In the genomic region with DNA sequence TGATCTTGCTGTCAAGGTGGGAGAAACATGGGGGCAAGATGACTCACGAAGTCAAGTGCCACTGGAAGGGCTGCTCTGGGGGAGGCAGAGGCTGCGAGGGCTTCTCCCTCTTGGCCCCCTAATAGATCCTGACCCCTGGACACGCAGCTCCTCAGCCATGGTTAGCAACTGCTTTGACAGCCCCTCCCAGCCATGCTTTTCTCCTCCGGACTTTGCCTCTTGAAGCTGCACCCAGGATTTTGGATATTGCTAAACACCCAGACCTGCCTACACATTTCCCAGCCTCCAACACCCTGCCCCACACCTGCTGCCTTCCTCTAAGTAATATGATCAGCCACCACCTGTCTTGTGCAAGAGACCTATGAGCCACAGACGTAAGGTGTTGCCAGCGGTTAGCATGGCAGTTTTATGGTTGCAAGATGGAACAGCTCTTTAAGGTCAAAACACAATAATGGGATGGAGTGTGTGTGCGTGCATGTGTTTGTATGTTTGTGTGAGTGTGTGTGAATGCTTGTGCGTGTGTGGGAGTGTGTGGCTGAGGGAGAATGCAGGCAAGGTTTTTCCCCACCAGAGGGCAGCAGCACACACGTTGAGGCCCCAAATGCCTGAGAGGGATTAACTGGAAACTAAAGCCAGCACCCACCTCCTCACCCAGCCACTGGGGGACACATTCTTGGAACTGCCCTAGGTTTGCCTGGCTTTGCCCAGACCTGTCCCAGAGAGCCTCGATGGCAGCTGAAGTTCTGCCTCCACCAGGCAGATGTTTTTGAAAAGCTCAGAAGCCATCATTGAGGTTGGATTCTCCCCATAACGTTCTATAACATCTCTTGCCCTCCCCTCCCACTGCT, we compare ENCODE assay signal across 8 cellular contexts. TPM values are rescaled to one million over a fixed set of nuclear protein-coding genes. Genes with fewer than 3 reads are reported as not detected.
DNase-seq lines count a peak whose midpoint lies in the region; ATAC-seq, FAIRE-seq and TF ChIP-seq lines count a peak whose summit lies in the region.

No MANE protein-coding gene starts in this region.

- intact Hi-C loops in left cardiac atrium (cut with DNase I) = loop anchor here in 1 of 2 donors (2.0 kb wide), 1 partner anchor 19 kb away; no protein-coding TSS in a partner anchor
- intact Hi-C loops in uterus (cut with DNase I; ENCODE audit: low total_unique reads) = no loop called here

- H3K27ac ChIP-seq in SU-DHL-6 (ENCODE audit: low read depth, low read length) = no peak overlapping the region
- peak overlapping the region; percentile 80 to 90 for H3K27ac ChIP-seq in uterus

- peak; percentile 75 for ATAC-seq in activated naive CD8-positive, alpha-beta T cell treated with anti-CD3 and anti-CD28 coated beads, Interleukin-2, amount 50 U/mL, for 24 hours
- ATAC-seq in left cardiac atrium = peak; percentile 33 to 38
- no peak for ATAC-seq in HG02981 (IDR thresholded peaks at IDR 0.05; ENCODE audit: unreplicated experiment)

- TF ChIP-seq POLR2A in uterus (IDR thresholded peaks at IDR 0.05) = peak in 1 of 2 donors; percentile 19

- H3K27me3 ChIP-seq in SU-DHL-6 (ENCODE audit: low read length) = no peaks in the 10 kb centered on the region
- no peaks in the 10 kb centered on the region for H3K27me3 ChIP-seq in uterus

- peak; percentile 89 for FAIRE-seq in G401.6 (lab: Jason Lieb, UNC)

- no peaks in the 10 kb centered on the region for H3K9me3 Mint-ChIP-seq in activated naive CD8-positive, alpha-beta T cell treated with anti-CD3 and anti-CD28 coated beads, Interleukin-2, amount 50 U/mL, for 24 hours

- no peaks in the 10 kb centered on the region for H3K79me2 ChIP-seq in SU-DHL-6 (ENCODE audit: insufficient read depth, low read length)

- DNase-seq in NCI-H1417 treated with DMSO at 0.1 percent for 48 hours (lab: John Stamatoyannopoulos, UW) = peak; percentile 49
- DNase-seq in activated naive CD8-positive, alpha-beta T cell treated with anti-CD3 and anti-CD28 coated beads, Interleukin-2, amount 50 U/mL, for 24 hours = peak; percentile 79
- peak; percentile 76 for DNase-seq in left cardiac atrium
- peak; percentile 76 for DNase-seq in putamen (ENCODE audit: low spot score)
- DNase-seq in uterus = peak; percentile 82 to 83

- H3K4me2 ChIP-seq in SU-DHL-6 (ENCODE audit: low read depth, low read length, poor library complexity, severe bottlenecking) = no peak overlapping the region

- no peaks in the 10 kb centered on the region for H4K20me1 ChIP-seq in SU-DHL-6 (ENCODE audit: low read depth, low read length)

- no peaks in the 10 kb centered on the region for H3K9me2 ChIP-seq in SU-DHL-6 (replicated peaks; ENCODE audit: insufficient read depth, low read length)

- H3K36me3 ChIP-seq in SU-DHL-6 (ENCODE audit: low read length) = no peaks in the 10 kb centered on the region
- H3K36me3 ChIP-seq in uterus = no peaks in the 10 kb centered on the region

- H3K9me3 ChIP-seq in SU-DHL-6 (ENCODE audit: insufficient read depth, low read length) (no peaks in the 10 kb centered on the region), uterus (no peaks in the 10 kb centered on the region)

- H3K36me3 Mint-ChIP-seq in activated naive CD8-positive, alpha-beta T cell treated with anti-CD3 and anti-CD28 coated beads, Interleukin-2, amount 50 U/mL, for 24 hours (ENCODE audit: low read depth) = no peaks in the 10 kb centered on the region

- H3K4me3 Mint-ChIP-seq in activated naive CD8-positive, alpha-beta T cell treated with anti-CD3 and anti-CD28 coated beads, Interleukin-2, amount 50 U/mL, for 24 hours = no peak overlapping the region

- H3K4me1 Mint-ChIP-seq in activated naive CD8-positive, alpha-beta T cell treated with anti-CD3 and anti-CD28 coated beads, Interleukin-2, amount 50 U/mL, for 24 hours = peaks cover 2% of the 10 kb centered on the region

- H3K27me3 Mint-ChIP-seq in activated naive CD8-positive, alpha-beta T cell treated with anti-CD3 and anti-CD28 coated beads, Interleukin-2, amount 50 U/mL, for 24 hours = peaks cover 11% of the 10 kb centered on the region

- peaks cover 9 to 11% of the 10 kb centered on the region in 2 donors for H3K4me1 ChIP-seq in uterus

- H2AFZ ChIP-seq in SU-DHL-6 (ENCODE audit: low read depth, low read length, severe bottlenecking) = no peak overlapping the region

- H3K9ac ChIP-seq in SU-DHL-6 (ENCODE audit: low read length) = no peak overlapping the region

- H3F3A ChIP-seq in SU-DHL-6 (ENCODE audit: insufficient read depth) = no peaks in the 10 kb centered on the region

- H3K4me3 ChIP-seq in SU-DHL-6 (ENCODE audit: insufficient read depth, low read length, poor library complexity, severe bottlenecking) (no peak overlapping the region), uterus (no peak overlapping the region)

- H3K27ac Mint-ChIP-seq in activated naive CD8-positive, alpha-beta T cell treated with anti-CD3 and anti-CD28 coated beads, Interleukin-2, amount 50 U/mL, for 24 hours = no peak overlapping the region

- TF ChIP-seq CTCF in SU-DHL-6 (IDR thresholded peaks at IDR 0.05; ENCODE audit: insufficient read depth, low read length, poor library complexity, severe bottlenecking) (peak; percentile 99), uterus (IDR thresholded peaks at IDR 0.05) (peak; percentile 76 to 90 (median 85))

RNA-seq across cellular contexts. Expression of gene IP6K3, which starts 2.5 kb away (rescaled TPM):
- total RNA-seq in left cardiac atrium = 10 to 100 TPM; 23.8 to 29.4 TPM
- total RNA-seq in uterus = 1 to 10 TPM in 3 of 4 donors, not detected in 1; 1.9 to 6.1 (median 5.5) TPM

RNA-seq across cellular contexts. Expression of gene UQCC2, which starts 32.7 kb away (rescaled TPM):
- 100 to 1,000 TPM; 183 to 203 TPM for total RNA-seq in left cardiac atrium
- total RNA-seq in uterus = 10 to 100 TPM in 3 of 4 donors, 1 to 10 TPM in 1; 10.0 to 63.2 (median 30.9) TPM

RNA-seq across cellular contexts. Expression of gene LEMD2, which starts 44.7 kb away (rescaled TPM):
- total RNA-seq in left cardiac atrium (10 to 100 TPM; 26.0 to 33.7 TPM), uterus (10 to 100 TPM; 31.0 to 83.3 (median 37.6) TPM)

RNA-seq across cellular contexts. Expression of gene MLN, which starts 59.6 kb away (rescaled TPM):
- total RNA-seq in left cardiac atrium = not detected
- not detected for total RNA-seq in uterus
